15 cellular contexts compared by ENCODE assay signal in the genomic region with DNA sequence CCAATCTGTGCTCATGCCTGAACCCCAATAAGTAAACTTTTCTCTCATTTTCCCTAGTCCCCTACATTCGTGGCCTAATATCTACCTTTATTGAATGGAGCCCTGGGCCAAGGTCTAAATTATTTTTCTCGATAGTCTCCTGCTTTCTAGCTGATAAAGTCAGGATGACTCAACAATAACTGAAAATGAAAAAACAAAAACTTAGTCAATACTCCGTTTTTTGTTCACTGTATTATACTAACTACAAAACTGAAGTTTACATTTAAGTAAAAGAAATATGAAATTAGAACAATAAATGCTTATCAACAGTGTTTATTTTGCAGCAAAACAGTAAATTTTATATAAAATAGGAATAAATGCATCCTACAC. TPM values are rescaled to one million over a fixed set of nuclear protein-coding genes. Genes with fewer than 3 reads are reported as not detected.
DNase-seq lines count a peak whose midpoint lies in the region; ATAC-seq and TF ChIP-seq lines count a peak whose summit lies in the region.
"Had no signal": no experiment of that assay in that cellular context is flagged by ENCODE, and none has a peak within 500 bp of the region (broad histone marks: within the 10 kb centered on the region; RNA-seq: fewer than 3 reads in every experiment).

No MANE protein-coding gene starts in this region.

- H3K9me3 Mint-ChIP-seq in MCF 10A (ENCODE audit: unreplicated experiment) = no peaks in the 10 kb centered on the region
- H3K9me3 Mint-ChIP-seq in activated CD4-positive, alpha-beta T cell treated with anti-CD3 and anti-CD28 coated beads, Interleukin-2, amount 10 ng/mL, durations not matched to agents 7 days and 5 days = no peaks in the 10 kb centered on the region

- H3K9me3 ChIP-seq in breast epithelium = no peaks in the 10 kb centered on the region
- H3K9me3 ChIP-seq in OCI-LY7 (ENCODE audit: low read length) = no peaks in the 10 kb centered on the region
- H3K9me3 ChIP-seq in body of pancreas = no peaks in the 10 kb centered on the region
- H3K9me3 ChIP-seq: SJSA1 had no signal

- peaks cover 40% of the 10 kb centered on the region for H3K4me1 Mint-ChIP-seq in MCF 10A (ENCODE audit: insufficient read depth, unreplicated experiment)
- H3K4me1 Mint-ChIP-seq in activated CD4-positive, alpha-beta T cell treated with anti-CD3 and anti-CD28 coated beads, Interleukin-2, amount 10 ng/mL, durations not matched to agents 7 days and 5 days = peaks cover 16% of the 10 kb centered on the region

- intact Hi-C loops in MCF 10A (cut with micrococcal nuclease) = loop anchor here (1.0 to 5.0 kb wide), 2 partner anchors 54 to 85 kb away; no protein-coding TSS in a partner anchor
- intact Hi-C loops in breast epithelium (cut with DNase I; ENCODE audit: low total_unique reads) = no loop called here
- intact Hi-C loops in OCI-LY7 (cut with micrococcal nuclease; ENCODE audit: unreplicated experiment) = loop anchor here (2.0 kb wide), 1 partner anchor 85 kb away; no protein-coding TSS in a partner anchor
- intact Hi-C loops in body of pancreas (cut with DNase I) = no loop called here

- ATAC-seq in body of pancreas (peak; percentile 6), GM21723 (IDR thresholded peaks at IDR 0.05; ENCODE audit: unreplicated experiment) (no peak)

- H3K36me3 ChIP-seq in breast epithelium (no peaks in the 10 kb centered on the region), OCI-LY7 (ENCODE audit: insufficient read depth, low read length) (no peaks in the 10 kb centered on the region), body of pancreas (replicated peaks in 1 of 2; ENCODE audit: insufficient read depth in 1 of 2, low read depth in 2 of 2) (peaks cover 0 to 6% of the 10 kb centered on the region in 2 donors)
- H3K36me3 ChIP-seq: SJSA1 had no signal

- H2AFZ ChIP-seq in OCI-LY7 (ENCODE audit: low read length) = peak overlapping the region; percentile 68; the same call in 1 of the 2 replicates

- no peaks in the 10 kb centered on the region for H3K27me3 ChIP-seq in breast epithelium
- no peaks in the 10 kb centered on the region for H3K27me3 ChIP-seq in body of pancreas
- H3K27me3 ChIP-seq: SJSA1 had no signal

- in situ Hi-C loops in GM13976 (cut with MboI; ENCODE audit: low sequenced_read_pairs, unreplicated experiment) = no loop called here

- POLR2A ChIA-PET in MCF 10A (lab: Yijun Ruan, JAX) = interaction anchor here (0.6 to 4.6 kb wide), 7 partner anchors 9 to 663 kb away, joined by 3 to 32 read pairs (median 4); no protein-coding TSS in a partner anchor
- POLR2A ChIA-PET in OCI-LY7 (lab: Charles Lee) = interaction anchor here (0.8 to 2.2 kb wide), 3 partner anchors 13 to 89 kb away, joined by 3 to 8 read pairs (median 4); no protein-coding TSS in a partner anchor
- POLR2A ChIA-PET in activated CD4-positive, alpha-beta T cell treated with anti-CD3 and anti-CD28 coated beads, Interleukin-2, amount 10 ng/mL, durations not matched to agents 7 days and 5 days (lab: Charles Lee) = no interaction called here

- no peaks in the 10 kb centered on the region for H4K20me1 ChIP-seq in OCI-LY7 (ENCODE audit: insufficient read depth, low read length)

- CTCF ChIA-PET in MCF 10A (lab: Yijun Ruan, JAX) (interaction anchor here (0.8 to 6.5 kb wide), 8 partner anchors 8 to 90 kb away, joined by 3 to 48 read pairs (median 7); no protein-coding TSS in a partner anchor), OCI-LY7 (lab: Charles Lee; ENCODE audit: unreplicated experiment) (interaction anchor here (0.9 to 1.0 kb wide), 2 partner anchors 77 to 135 kb away, joined by 3 to 4 read pairs; no protein-coding TSS in a partner anchor)
- CTCF ChIA-PET in activated CD4-positive, alpha-beta T cell treated with anti-CD3 and anti-CD28 coated beads, Interleukin-2, amount 10 ng/mL, durations not matched to agents 7 days and 5 days (lab: Charles Lee) = interaction anchor here (0.6 to 1.5 kb wide), 2 partner anchors 14 to 104 kb away, joined by 4 read pairs; no protein-coding TSS in a partner anchor

- H3K4me1 ChIP-seq in breast epithelium (no peaks in the 10 kb centered on the region), OCI-LY7 (ENCODE audit: insufficient read depth, low read length, poor library complexity, severe bottlenecking) (peaks cover 24% of the 10 kb centered on the region), body of pancreas (peaks cover 40% of the 10 kb centered on the region)

- no TSS peak for BruUV-seq in MCF 10A (replicated peaks; lab: Mats Ljungman, UMichigan)
- no TSS peak for BruUV-seq in OCI-LY7 (replicated peaks; lab: Mats Ljungman, UMichigan)

- no peak overlapping the region for H3K4me3 Mint-ChIP-seq in MCF 10A (ENCODE audit: unreplicated experiment)
- no peak overlapping the region for H3K4me3 Mint-ChIP-seq in activated CD4-positive, alpha-beta T cell treated with anti-CD3 and anti-CD28 coated beads, Interleukin-2, amount 10 ng/mL, durations not matched to agents 7 days and 5 days
- H3K4me3 Mint-ChIP-seq: CD4-positive, CD25-positive, alpha-beta regulatory T cell had no signal

- TF ChIP-seq CTCF in MCF 10A (IDR thresholded peaks at IDR 0.05; ENCODE audit: unreplicated experiment) (no peak), breast epithelium (IDR thresholded peaks at IDR 0.05) (no peak), OCI-LY7 (conservative IDR thresholded peaks at IDR 0.05; ENCODE audit: low read length) (no peak), body of pancreas (IDR thresholded peaks at IDR 0.05) (no peak), GM13976 (IDR thresholded peaks at IDR 0.05; ENCODE audit: borderline replicate concordance, control extremely low read depth, extremely low read depth, insufficient read depth, missing control alignments) (no peak)

- 18 to 24% methylated on average over 3 of the region's 3 CpGs for WGBS in body of pancreas, 2 donors

- H3K79me2 ChIP-seq in OCI-LY7 (ENCODE audit: insufficient read depth, low read depth, low read length) = no peaks in the 10 kb centered on the region

- peak overlapping the region; percentile 47 for H3K27ac Mint-ChIP-seq in MCF 10A (ENCODE audit: low read depth, unreplicated experiment)
- no peak overlapping the region for H3K27ac Mint-ChIP-seq in activated CD4-positive, alpha-beta T cell treated with anti-CD3 and anti-CD28 coated beads, Interleukin-2, amount 10 ng/mL, durations not matched to agents 7 days and 5 days
- H3K27ac Mint-ChIP-seq: CD4-positive, CD25-positive, alpha-beta regulatory T cell had no signal

- DNase-seq in MCF 10A (ENCODE audit: unreplicated experiment) = no peak
- no peak for DNase-seq in breast epithelium (ENCODE audit: low spot score in 2 of 2)
- no peak for DNase-seq in OCI-LY7 (ENCODE audit: low spot score)
- DNase-seq in body of pancreas = no peak
- DNase-seq in superior temporal gyrus (ENCODE audit: extremely low spot score) = peak; percentile 10
- no peak for DNase-seq in activated CD4-positive, alpha-beta T cell treated with anti-CD3 and anti-CD28 coated beads, Interleukin-2, amount 10 ng/mL, durations not matched to agents 7 days and 5 days
- DNase-seq in GM13976 (ENCODE audit: low spot score) = no peak
- DNase-seq: 8988T, NCI-H1105, NCI-H187 treated with DMSO at 0.1 percent for 48 hours, NCI-H446 treated with DMSO at 0.1 percent for 48 hours, NCI-H774 had no signal

- peak overlapping the region; percentile 59 for H3K4me2 ChIP-seq in OCI-LY7 (ENCODE audit: low read length)

- H3K27me3 Mint-ChIP-seq in MCF 10A (ENCODE audit: insufficient read depth, unreplicated experiment) = no peaks in the 10 kb centered on the region
- H3K27me3 Mint-ChIP-seq in activated CD4-positive, alpha-beta T cell treated with anti-CD3 and anti-CD28 coated beads, Interleukin-2, amount 10 ng/mL, durations not matched to agents 7 days and 5 days = peaks cover 1% of the 10 kb centered on the region

- peaks cover 28% of the 10 kb centered on the region for H3K36me3 Mint-ChIP-seq in MCF 10A (ENCODE audit: insufficient read depth, unreplicated experiment)
- no peaks in the 10 kb centered on the region for H3K36me3 Mint-ChIP-seq in activated CD4-positive, alpha-beta T cell treated with anti-CD3 and anti-CD28 coated beads, Interleukin-2, amount 10 ng/mL, durations not matched to agents 7 days and 5 days (ENCODE audit: low read depth)
- H3K36me3 Mint-ChIP-seq: CD4-positive, CD25-positive, alpha-beta regulatory T cell had no signal

- no peaks in the 10 kb centered on the region for H3K9me2 ChIP-seq in OCI-LY7 (ENCODE audit: insufficient read depth, low read length)

- H3K4me3 ChIP-seq in breast epithelium (no peak overlapping the region), OCI-LY7 (ENCODE audit: low read depth, low read length, poor library complexity, severe bottlenecking) (no peak overlapping the region), body of pancreas (no peak overlapping the region)
- H3K4me3 ChIP-seq: SJSA1 had no signal

- TF ChIP-seq POLR2A in breast epithelium (IDR thresholded peaks at IDR 0.05) (no peak), body of pancreas (IDR thresholded peaks at IDR 0.05) (no peak)

- no peak overlapping the region for H3K27ac ChIP-seq in breast epithelium
- peak overlapping the region; percentile 23 for H3K27ac ChIP-seq in OCI-LY7 (ENCODE audit: low read depth, low read length, poor library complexity, severe bottlenecking)
- H3K27ac ChIP-seq in body of pancreas = peak overlapping the region in 2 of 4 donors; percentile 8 to 23
- H3K27ac ChIP-seq: SJSA1 had no signal

RNA-seq across cellular contexts. Expression of a gene that starts 32.2 kb away (rescaled TPM):
- total RNA-seq in MCF 10A (2022) (54.0 and 76.6 TPM in 2 replicates), breast epithelium (100 to 1,000 TPM in 2 of 3 donors, 10 to 100 TPM in 1; 100.0 to 611 (median 111) TPM), OCI-LY7 (2022) (0.06 and 0.07 TPM in 2 replicates), body of pancreas (10 to 100 TPM; 60.0 to 75.0 TPM)
- not detected in 2 replicates for total RNA-seq in OCI-LY7 (2014; rRNA removed; shearing (Covaris generic))
- total RNA-seq in activated CD4-positive, alpha-beta T cell treated with anti-CD3 and anti-CD28 coated beads, Interleukin-2, amount 10 ng/mL, durations not matched to agents 7 days and 5 days = under 1 TPM; 0.19 to 0.22 TPM
- total RNA-seq: CD4-positive, CD25-positive, alpha-beta regulatory T cell had no signal

Comparison
In these comparisons a context has a peak if more than half of its experiments do, and no peak if none do; other contexts are left out.
1. intact Hi-C loops: an anchor here in MCF 10A (1.0 to 5.0 kb wide) and OCI-LY7 (2.0 kb wide); none called in breast epithelium and body of pancreas.
2. RNA of a gene that starts 32.2 kb away (total RNA-seq): 100.0 to 611 TPM in breast epithelium, 60.0 to 75.0 TPM in body of pancreas and 54.0 to 76.6 TPM in MCF 10A; 0.06 to 0.07 TPM in OCI-LY7 and 0.19 to 0.22 TPM in activated CD4-positive, alpha-beta T cell treated with anti-CD3 and anti-CD28 coated beads, Interleukin-2, amount 10 ng/mL, durations not matched to agents 7 days and 5 days; every median in the first group is over 10 times any median in the second.